9 cellular contexts compared by ENCODE assay signal in the genomic region with DNA sequence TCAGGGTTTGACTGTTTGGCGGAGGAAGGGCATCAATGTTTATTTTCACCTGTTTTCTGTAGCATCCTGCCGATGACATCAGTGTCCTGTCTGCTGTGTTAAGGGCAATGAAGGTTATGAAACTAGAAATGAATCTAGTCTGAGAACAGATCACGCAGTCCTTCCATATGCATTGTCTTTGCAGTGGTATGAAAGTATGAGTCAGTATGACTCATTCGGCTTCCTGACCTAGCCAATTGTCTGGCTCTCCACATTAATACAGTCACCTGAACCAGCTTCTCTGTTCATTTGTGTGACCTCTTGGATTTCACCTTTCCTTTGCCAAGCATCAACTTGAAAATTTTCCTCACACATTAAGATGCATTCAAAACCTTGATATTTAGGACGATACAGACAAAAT.
DNase-seq lines count a peak whose midpoint lies in the region; ATAC-seq and TF ChIP-seq lines count a peak whose summit lies in the region.
"Had no signal": no experiment of that assay in that cellular context is flagged by ENCODE, and none has a peak within 500 bp of the region (broad histone marks: within the 10 kb centered on the region; RNA-seq: fewer than 3 reads in every experiment).

No MANE protein-coding gene starts in this region.

- H3K27me3 ChIP-seq in heart left ventricle (peaks cover 0 to 4% (median 0%) of the 10 kb centered on the region in 9 donors), right atrium auricular region (no peaks in the 10 kb centered on the region), PC-9 (ENCODE audit: insufficient read depth, low read depth) (no peaks in the 10 kb centered on the region)
- no peaks in the 10 kb centered on the region for H3K27me3 ChIP-seq in CD4-positive, alpha-beta T cell (ENCODE audit: control insufficient read depth, insufficient read depth, low read length)

- no peak overlapping the region for H3K27ac ChIP-seq in heart left ventricle
- no peak overlapping the region for H3K27ac ChIP-seq in right atrium auricular region
- peak overlapping the region; percentile 74 for H3K27ac ChIP-seq in PC-9
- no peak overlapping the region for H3K27ac ChIP-seq in CD4-positive, alpha-beta T cell (ENCODE audit: low read depth, low read length)

- H2AFZ ChIP-seq in PC-9: no peak overlapping the region

- TF ChIP-seq CTCF in heart left ventricle (IDR thresholded peaks at IDR 0.05) (no peak), right atrium auricular region (IDR thresholded peaks at IDR 0.05) (no peak), PC-9 (conservative IDR thresholded peaks at IDR 0.05) (no peak)
- no peak for TF ChIP-seq CTCF in CD4-positive, alpha-beta T cell (IDR thresholded peaks at IDR 0.05)

- POLR2A ChIA-PET in PC-9 (lab: Charles Lee; ENCODE audit: unreplicated experiment): interaction anchor here (0.7 kb wide), 1 partner anchor 339 kb away, joined by 3 read pairs; no protein-coding TSS in a partner anchor
- POLR2A ChIA-PET in CD4-positive, alpha-beta T cell (lab: Charles Lee): no interaction called here

- no peak overlapping the region for H3K4me3 Mint-ChIP-seq in CD4-positive, alpha-beta T cell
- H3K4me3 Mint-ChIP-seq: activated naive CD4-positive, alpha-beta T cell treated with anti-CD3 and anti-CD28 coated beads, Interleukin-2, amount 50 U/mL, for 24 hours had no signal

- intact Hi-C loops in heart left ventricle (cut with DNase I) (no loop called here), PC-9 (cut with micrococcal nuclease; ENCODE audit: unreplicated experiment) (loop anchor here (1.0 to 2.0 kb wide), 6 partner anchors 10 to 536 kb away; no protein-coding TSS in a partner anchor), left cardiac atrium (cut with DNase I) (no loop called here)
- intact Hi-C loops in CD4-positive, alpha-beta T cell (cut with DNase I, micrococcal nuclease): no loop called here

- no peak overlapping the region for H3K27ac Mint-ChIP-seq in CD4-positive, alpha-beta T cell
- H3K27ac Mint-ChIP-seq: activated naive CD4-positive, alpha-beta T cell treated with anti-CD3 and anti-CD28 coated beads, Interleukin-2, amount 50 U/mL, for 24 hours had no signal

- H3K4me1 Mint-ChIP-seq in CD4-positive, alpha-beta T cell (ENCODE audit: low read depth): no peaks in the 10 kb centered on the region
- H3K4me1 Mint-ChIP-seq: activated naive CD4-positive, alpha-beta T cell treated with anti-CD3 and anti-CD28 coated beads, Interleukin-2, amount 50 U/mL, for 24 hours had no signal

- no TSS peak for BruUV-seq in PC-9 (replicated peaks; lab: Mats Ljungman, UMichigan)

- H3K36me3 ChIP-seq in heart left ventricle: no peaks in the 10 kb centered on the region
- no peaks in the 10 kb centered on the region for H3K36me3 ChIP-seq in right atrium auricular region
- no peaks in the 10 kb centered on the region for H3K36me3 ChIP-seq in PC-9 (ENCODE audit: low read depth)

- ATAC-seq in heart left ventricle (peak; percentile 42 to 78 (median 54)), HG02973 (IDR thresholded peaks at IDR 0.05; ENCODE audit: unreplicated experiment) (peak; percentile 96), left cardiac atrium (no peak)
- no peak for ATAC-seq in CD4-positive, alpha-beta T cell (ENCODE audit: poor library complexity)

- no peaks in the 10 kb centered on the region for H3K79me2 ChIP-seq in PC-9 (ENCODE audit: low read depth)

- H3K27me3 Mint-ChIP-seq in CD4-positive, alpha-beta T cell: no peaks in the 10 kb centered on the region
- H3K27me3 Mint-ChIP-seq: activated naive CD4-positive, alpha-beta T cell treated with anti-CD3 and anti-CD28 coated beads, Interleukin-2, amount 50 U/mL, for 24 hours had no signal

- TF ChIP-seq POLR2A in heart left ventricle (IDR thresholded peaks at IDR 0.05): no peak

- CTCF ChIA-PET in PC-9 (lab: Charles Lee): no interaction called here
- CTCF ChIA-PET in CD4-positive, alpha-beta T cell (lab: Charles Lee): no interaction called here

- no peak overlapping the region for H3K4me2 ChIP-seq in PC-9

- no peaks in the 10 kb centered on the region for H3K9me3 ChIP-seq in heart left ventricle
- no peaks in the 10 kb centered on the region for H3K9me3 ChIP-seq in right atrium auricular region
- H3K9me3 ChIP-seq in PC-9 (ENCODE audit: insufficient read depth, low read depth): no peaks in the 10 kb centered on the region; the same call in 1 of the 2 replicates
- no peaks in the 10 kb centered on the region for H3K9me3 ChIP-seq in CD4-positive, alpha-beta T cell (ENCODE audit: control insufficient read depth, low read length)

- H3K9me3 Mint-ChIP-seq in CD4-positive, alpha-beta T cell: peaks cover 4% of the 10 kb centered on the region

- no peaks in the 10 kb centered on the region for H3K36me3 Mint-ChIP-seq in CD4-positive, alpha-beta T cell (ENCODE audit: low read depth)
- H3K36me3 Mint-ChIP-seq: activated naive CD4-positive, alpha-beta T cell treated with anti-CD3 and anti-CD28 coated beads, Interleukin-2, amount 50 U/mL, for 24 hours had no signal

- H3K4me3 ChIP-seq in heart left ventricle: no peak overlapping the region
- H3K4me3 ChIP-seq in right atrium auricular region: no peak overlapping the region
- H3K4me3 ChIP-seq in PC-9: no peak overlapping the region

- H4K20me1 ChIP-seq in PC-9 (ENCODE audit: insufficient read depth): no peaks in the 10 kb centered on the region

- no peaks in the 10 kb centered on the region for H3F3A ChIP-seq in PC-9 (ENCODE audit: insufficient read depth, low read depth)

- no peaks in the 10 kb centered on the region for H3K9me2 ChIP-seq in PC-9 (ENCODE audit: insufficient read depth)

- no peak for DNase-seq in heart left ventricle
- DNase-seq in right atrium auricular region (ENCODE audit: low spot score): no peak
- DNase-seq in PC-9: peak; percentile 49 to 81
- DNase-seq in iPS-NIHi11 (ENCODE audit: low spot score): peak; percentile 53
- DNase-seq in left cardiac atrium: no peak
- DNase-seq in CD4-positive, alpha-beta T cell: no peak
- DNase-seq in NOMO-1 treated with dmso at 0.1 percent for 144 hours (lab: John Stamatoyannopoulos, UW; ENCODE audit: unreplicated experiment): no peak

- H3K4me1 ChIP-seq in heart left ventricle: no peaks in the 10 kb centered on the region
- H3K4me1 ChIP-seq in right atrium auricular region: no peaks in the 10 kb centered on the region
- peaks cover 5% of the 10 kb centered on the region; the same call in 1 of the 2 replicates for H3K4me1 ChIP-seq in PC-9 (replicated peaks; ENCODE audit: insufficient read depth)

- 65 to 78% (median 73%) methylated on average over 5 of the region's 5 CpGs for WGBS in heart left ventricle, 4 donors

Comparison
In these comparisons a context has a peak if more than half of its experiments do, and no peak if none do; other contexts are left out.
1. ATAC-seq: peak in heart left ventricle (4 of 4) and HG02973 (single experiment); none in left cardiac atrium (0 of 2) and CD4-positive, alpha-beta T cell (single experiment).
2. DNase-seq: peak in PC-9 (2 of 2) and iPS-NIHi11 (single experiment); none in heart left ventricle (0 of 5), right atrium auricular region (single experiment), left cardiac atrium (single experiment), CD4-positive, alpha-beta T cell (0 of 10) and NOMO-1 treated with dmso at 0.1 percent for 144 hours (single experiment).